15 cellular contexts compared by ENCODE assay signal in genomic region chr1:77534456-77534855, GRCh38.
DNase-seq lines count a peak whose midpoint lies in the region; ATAC-seq, FAIRE-seq and TF ChIP-seq lines count a peak whose summit lies in the region.
"Had no signal": no experiment of that assay in that cellular context is flagged by ENCODE, and none has a peak within 500 bp of the region (broad histone marks: within the 10 kb centered on the region; RNA-seq: fewer than 3 reads in every experiment).

No MANE protein-coding gene starts in this region.

- DNase-seq in EH (ENCODE audit: low read depth) (peak; percentile 76), MV-4-11 (lab: John Stamatoyannopoulos, UW) (peak; percentile 93), astrocyte (ENCODE audit: low read depth) (peak; percentile 56), left lung (no peak), AG08396 (ENCODE audit: low spot score) (no peak), hepatic stellate cell (ENCODE audit: low spot score) (no peak), NCI-H1930 (lab: John Stamatoyannopoulos, UW) (no peak)
- no peak for DNase-seq in stimulated activated naive CD4-positive, alpha-beta T cell treated with Interleukin-2 at 50 U/mL for 16 hours (lab: John Stamatoyannopoulos, UW)
- DNase-seq: activated effector memory CD4-positive, alpha-beta T cell treated with Interleukin-2 at 50 U/mL for 16 hours; amniotic stem cell; colonic mucosa; heart right ventricle; left cardiac atrium; NCI-H1436 treated with DMSO at 0.1 percent for 48 hours had no signal

- TF ChIP-seq CTCF in astrocyte (IDR thresholded peaks at IDR 0.05; ENCODE audit: insufficient read depth, low read depth, low read length) = no peak
- no peak for TF ChIP-seq CTCF in left lung (IDR thresholded peaks at IDR 0.05)

- H3K9ac ChIP-seq in astrocyte (ENCODE audit: low read length) = no peak overlapping the region
- H3K9ac ChIP-seq: KMS-11 had no signal

- H3K36me3 ChIP-seq in astrocyte (ENCODE audit: insufficient read depth, low read length) = no peaks in the 10 kb centered on the region
- H3K36me3 ChIP-seq in left lung = no peaks in the 10 kb centered on the region
- H3K36me3 ChIP-seq: colonic mucosa, heart right ventricle had no signal

- H3K27me3 ChIP-seq in astrocyte (ENCODE audit: insufficient read depth, low read length) (no peaks in the 10 kb centered on the region), left lung (no peaks in the 10 kb centered on the region)
- H3K27me3 ChIP-seq: colonic mucosa, heart right ventricle had no signal

- H3K27ac Mint-ChIP-seq in astrocyte (ENCODE audit: unreplicated experiment) = no peak overlapping the region

- H3K79me2 ChIP-seq in astrocyte (ENCODE audit: insufficient read depth, low read length) = no peaks in the 10 kb centered on the region

- no peaks in the 10 kb centered on the region for H3K36me3 Mint-ChIP-seq in astrocyte (ENCODE audit: low read depth, unreplicated experiment)

- H3K4me3 Mint-ChIP-seq in astrocyte (ENCODE audit: unreplicated experiment) = no peak overlapping the region

- H3K27ac ChIP-seq in astrocyte (ENCODE audit: low read depth, low read length) (no peak overlapping the region), left lung (no peak overlapping the region)
- H3K27ac ChIP-seq: colonic mucosa, heart right ventricle, KMS-11 had no signal

- intact Hi-C loops in left lung (cut with DNase I) = loop anchor here in 1 of 2 donors (10.0 kb wide), 1 partner anchor 370 kb away; no protein-coding TSS in a partner anchor

- H4K20me1 ChIP-seq in astrocyte (ENCODE audit: insufficient read depth, low read length) = no peaks in the 10 kb centered on the region

- H3K9me3 ChIP-seq in astrocyte (ENCODE audit: insufficient read depth, low read depth, low read length) = no peaks in the 10 kb centered on the region
- H3K9me3 ChIP-seq in left lung = peaks cover 0 to 3% of the 10 kb centered on the region in 2 donors
- H3K9me3 ChIP-seq: colonic mucosa, heart right ventricle had no signal

- peaks cover 36% of the 10 kb centered on the region for H3K4me1 ChIP-seq in astrocyte (ENCODE audit: insufficient read depth, low read length)
- peaks cover 3 to 16% of the 10 kb centered on the region in 2 donors for H3K4me1 ChIP-seq in left lung
- H3K4me1 ChIP-seq: colonic mucosa had no signal

- H3K4me2 ChIP-seq in astrocyte (ENCODE audit: low read length) = peak overlapping the region; percentile 21
- H3K4me2 ChIP-seq: KMS-11 had no signal

- peak; percentile 26 for ATAC-seq in left lung

- H3K4me1 Mint-ChIP-seq in astrocyte (ENCODE audit: low read depth, unreplicated experiment) = peaks cover 20% of the 10 kb centered on the region

- peaks cover 3% of the 10 kb centered on the region for H3K9me3 Mint-ChIP-seq in astrocyte (ENCODE audit: unreplicated experiment)

- H3K4me3 ChIP-seq in astrocyte (ENCODE audit: insufficient read depth, low read depth, low read length) (no peak overlapping the region), left lung (no peak overlapping the region)
- H3K4me3 ChIP-seq: colonic mucosa, heart right ventricle had no signal

- H3K27me3 Mint-ChIP-seq in astrocyte (ENCODE audit: low read depth, unreplicated experiment) = no peaks in the 10 kb centered on the region

- H2AFZ ChIP-seq in astrocyte (ENCODE audit: low read depth, low read length) = no peak overlapping the region

- FAIRE-seq in astrocyte (lab: Jason Lieb, UNC) = no peak

Comparison
In these comparisons a context has a peak if more than half of its experiments do, and no peak if none do; other contexts are left out.
1. DNase-seq: peak in EH (single experiment), MV-4-11 (single experiment) and astrocyte (single experiment); none in left lung (0 of 2), AG08396 (single experiment), hepatic stellate cell (single experiment), NCI-H1930 (0 of 2) and stimulated activated naive CD4-positive, alpha-beta T cell treated with Interleukin-2 at 50 U/mL for 16 hours (single experiment).